Comparison of ENCODE assay signal across 17 cellular contexts in the genomic region with DNA sequence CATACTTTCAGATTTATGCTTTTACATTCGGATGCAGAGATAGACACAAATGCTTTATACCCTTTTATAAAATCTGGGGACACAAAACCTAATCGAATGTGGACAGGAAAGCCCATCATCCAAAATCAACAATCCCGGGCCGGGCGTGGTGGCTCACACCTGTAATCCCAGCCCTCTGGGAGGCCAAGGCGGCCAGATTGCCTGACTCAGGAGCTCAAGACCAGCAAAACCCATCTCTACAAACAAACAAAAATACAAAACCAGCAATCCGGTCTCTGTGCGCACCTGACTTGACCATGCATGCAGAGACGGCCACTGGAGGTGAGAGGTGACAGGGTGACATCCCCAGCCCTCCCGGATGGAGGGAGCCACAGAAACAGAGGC. TPM values are rescaled to one million over a fixed set of nuclear protein-coding genes. Genes with fewer than 3 reads are reported as not detected.
"Had no signal": no experiment of that assay in that cellular context is flagged by ENCODE, and none has a peak within 500 bp of the region (broad histone marks: within the 10 kb centered on the region; RNA-seq: fewer than 3 reads in every experiment).

No MANE protein-coding gene starts in this region.

- ATAC-seq: activated T-cell treated with anti-CD3 and anti-CD28 coated beads, Interleukin-2, amount 50 U/mL, for 72 hours; effector memory CD8-positive, alpha-beta T cell; left lobe of liver; stimulated activated naive B cell treated with anti-CD40 and anti-IgM and Interleukin-4, amounts not matched to agents 10 μg/mL and 1 μg/mL and 100 μg/mL, for 72 hours had no signal

- H3K4me2 ChIP-seq: SK-N-SH had no signal

- H3K4me3 Mint-ChIP-seq: activated CD4-positive, alpha-beta memory T cell treated with anti-CD3 and anti-CD28 coated beads, Interleukin-2, amount 10 ng/mL, durations not matched to agents 7 days and 5 days; activated naive CD8-positive, alpha-beta T cell treated with anti-CD3 and anti-CD28 coated beads for 36 hours; activated T-cell treated with anti-CD3 and anti-CD28 coated beads, Interleukin-2, amount 50 U/mL, for 72 hours; effector memory CD8-positive, alpha-beta T cell; immature natural killer cell; stimulated activated naive B cell treated with anti-CD40 and anti-IgM and Interleukin-4, amounts not matched to agents 10 μg/mL and 1 μg/mL and 100 μg/mL, for 72 hours had no signal

- H3K9me3 ChIP-seq: SK-N-SH, testis had no signal

- H3K4me3 ChIP-seq: testis had no signal

- H3K9me2 ChIP-seq: SK-N-SH had no signal

- DNase-seq: activated CD4-positive, alpha-beta memory T cell treated with anti-CD3 and anti-CD28 coated beads, Interleukin-2, amount 10 ng/mL, durations not matched to agents 7 days and 5 days; activated gamma-delta T cell treated with Interleukin-2 at 50 U/mL for 16 hours; activated naive CD8-positive, alpha-beta T cell treated with anti-CD3 and anti-CD28 coated beads for 36 hours; activated T-cell treated with anti-CD3 and anti-CD28 coated beads, Interleukin-2, amount 50 U/mL, for 72 hours; aorta; central memory CD4-positive, alpha-beta T cell; effector memory CD8-positive, alpha-beta T cell; immature natural killer cell; retina; SK-N-SH; stimulated activated CD4-positive, alpha-beta T cell treated with anti-CD3 and anti-CD28 coated beads, Interleukin-1b, Interleukin-23, amount 100 ng/mL, for 48 hours; stimulated activated naive B cell treated with anti-CD40 and anti-IgM and Interleukin-4, amounts not matched to agents 10 μg/mL and 1 μg/mL and 100 μg/mL, for 72 hours; T-helper 1 cell; testis had no signal

- H3K27ac Mint-ChIP-seq: activated CD4-positive, alpha-beta memory T cell treated with anti-CD3 and anti-CD28 coated beads, Interleukin-2, amount 10 ng/mL, durations not matched to agents 7 days and 5 days; activated naive CD8-positive, alpha-beta T cell treated with anti-CD3 and anti-CD28 coated beads for 36 hours; activated T-cell treated with anti-CD3 and anti-CD28 coated beads, Interleukin-2, amount 50 U/mL, for 72 hours; effector memory CD8-positive, alpha-beta T cell; immature natural killer cell; stimulated activated naive B cell treated with anti-CD40 and anti-IgM and Interleukin-4, amounts not matched to agents 10 μg/mL and 1 μg/mL and 100 μg/mL, for 72 hours had no signal

- H3K4me1 ChIP-seq: testis had no signal

- H3K27ac ChIP-seq: epithelial cell of prostate, testis, VCaP had no signal

- H3K27me3 ChIP-seq: testis had no signal

- H3K9ac ChIP-seq: SK-N-SH had no signal

- H3K27me3 Mint-ChIP-seq: activated CD4-positive, alpha-beta memory T cell treated with anti-CD3 and anti-CD28 coated beads, Interleukin-2, amount 10 ng/mL, durations not matched to agents 7 days and 5 days; activated naive CD8-positive, alpha-beta T cell treated with anti-CD3 and anti-CD28 coated beads for 36 hours had no signal

- H3K9me3 Mint-ChIP-seq: activated CD4-positive, alpha-beta memory T cell treated with anti-CD3 and anti-CD28 coated beads, Interleukin-2, amount 10 ng/mL, durations not matched to agents 7 days and 5 days; activated naive CD8-positive, alpha-beta T cell treated with anti-CD3 and anti-CD28 coated beads for 36 hours; activated T-cell treated with anti-CD3 and anti-CD28 coated beads, Interleukin-2, amount 50 U/mL, for 72 hours; stimulated activated naive B cell treated with anti-CD40 and anti-IgM and Interleukin-4, amounts not matched to agents 10 μg/mL and 1 μg/mL and 100 μg/mL, for 72 hours had no signal

- H3K4me1 Mint-ChIP-seq: activated CD4-positive, alpha-beta memory T cell treated with anti-CD3 and anti-CD28 coated beads, Interleukin-2, amount 10 ng/mL, durations not matched to agents 7 days and 5 days; activated naive CD8-positive, alpha-beta T cell treated with anti-CD3 and anti-CD28 coated beads for 36 hours; immature natural killer cell; stimulated activated naive B cell treated with anti-CD40 and anti-IgM and Interleukin-4, amounts not matched to agents 10 μg/mL and 1 μg/mL and 100 μg/mL, for 72 hours had no signal

- H3K36me3 Mint-ChIP-seq: activated naive CD8-positive, alpha-beta T cell treated with anti-CD3 and anti-CD28 coated beads for 36 hours; immature natural killer cell; stimulated activated naive B cell treated with anti-CD40 and anti-IgM and Interleukin-4, amounts not matched to agents 10 μg/mL and 1 μg/mL and 100 μg/mL, for 72 hours had no signal

RNA-seq across cellular contexts. Expression of a gene that starts 13.5 kb away (rescaled TPM):
- total RNA-seq: activated CD4-positive, alpha-beta memory T cell treated with anti-CD3 and anti-CD28 coated beads, Interleukin-2, amount 10 ng/mL, durations not matched to agents 7 days and 5 days; activated naive CD8-positive, alpha-beta T cell treated with anti-CD3 and anti-CD28 coated beads for 36 hours; activated T-cell treated with anti-CD3 and anti-CD28 coated beads, Interleukin-2, amount 50 U/mL, for 72 hours had no signal
- polyA plus RNA-seq: immature natural killer cell had no signal
